Comparison of ENCODE assay signal across 8 cellular contexts in genomic region chr6:35919827-35920751, GRCh38. TPM values are rescaled to one million over a fixed set of nuclear protein-coding genes. Genes with fewer than 3 reads are reported as not detected.
DNase-seq lines count a peak whose midpoint lies in the region; ATAC-seq and TF ChIP-seq lines count a peak whose summit lies in the region.

No MANE protein-coding gene starts in this region.

- H3K4me1 ChIP-seq in BE2C (no peaks in the 10 kb centered on the region), SK-N-SH (ENCODE audit: control insufficient read depth in 1 of 2, insufficient read depth in 2 of 2, low read depth in 1 of 2, low read length in 1 of 2) (peaks cover 7 to 9% of the 10 kb centered on the region in 2 experiments; a peak in 3 of 4 replicates)

- CTCF ChIA-PET in SK-N-SH (lab: Yijun Ruan, JAX): interaction anchor here (1.3 to 1.9 kb wide), 2 partner anchors 25 to 175 kb away, joined by 3 to 9 read pairs; no protein-coding TSS in a partner anchor

- TF ChIP-seq RAD21 in SK-N-SH (IDR thresholded peaks at IDR 0.05; ENCODE audit: low read length): no peak

- peak overlapping the region; percentile 59; the same call in 1 of the 2 replicates for H2AFZ ChIP-seq in SK-N-SH (ENCODE audit: low read depth)

- peak overlapping the region; percentile 79 for H3K4me3 ChIP-seq in BE2C (ENCODE audit: low read depth, low read length)
- H3K4me3 ChIP-seq in SK-N-SH (ENCODE audit: low read depth in 2 of 2, low read length in 1 of 2): peak overlapping the region; percentile 76 to 82
- H3K4me3 ChIP-seq in skeletal muscle cell (ENCODE audit: low read depth, low read length): peak overlapping the region; percentile 81

- H3F3A ChIP-seq in SK-N-SH (replicated peaks; ENCODE audit: insufficient read depth): no peaks in the 10 kb centered on the region

- POLR2A ChIA-PET in SK-N-SH (lab: Yijun Ruan, JAX): no interaction called here

- peak overlapping the region; percentile 60 to 73 for H3K27ac ChIP-seq in SK-N-SH (ENCODE audit: low read depth in 2 of 2, low read length in 1 of 2)

- H3K4me2 ChIP-seq in SK-N-SH: peak overlapping the region; percentile 85

- H3K9ac ChIP-seq in SK-N-SH: peak overlapping the region; percentile 77

- H3K9me2 ChIP-seq in SK-N-SH: no peaks in the 10 kb centered on the region

- peaks cover 7% of the 10 kb centered on the region; the same call in 1 of the 2 replicates for H4K20me1 ChIP-seq in SK-N-SH (ENCODE audit: insufficient read depth)

- H3K36me3 ChIP-seq in BE2C (peaks cover 29% of the 10 kb centered on the region), SK-N-SH (replicated peaks in 1 of 2; ENCODE audit: control insufficient read depth in 1 of 2, insufficient read depth in 2 of 2, low read length in 1 of 2) (peaks cover 0 to 3% of the 10 kb centered on the region in 2 experiments)

- DNase-seq in BE2C (peak; percentile 65), SK-N-SH (peak; percentile 56), amniotic epithelial cell (ENCODE audit: low read depth) (peak; percentile 76), hepatic stellate cell (ENCODE audit: low spot score) (peak; percentile 46), skeletal muscle cell (ENCODE audit: low read depth) (no peak), NCI-H128 (lab: John Stamatoyannopoulos, UW; ENCODE audit: unreplicated experiment) (no peak)

- TF ChIP-seq EP300 in SK-N-SH (IDR thresholded peaks at IDR 0.05; ENCODE audit: borderline replicate concordance in 1 of 2, low read depth in 1 of 2, low read length in 1 of 2): no peak

- peaks cover 58% of the 10 kb centered on the region for H3K79me2 ChIP-seq in SK-N-SH (ENCODE audit: insufficient read depth)

- no peak for TF ChIP-seq CTCF in BE2C (IDR thresholded peaks at IDR 0.05; ENCODE audit: low read depth, low read length)
- no peak for TF ChIP-seq CTCF in SK-N-SH (IDR thresholded peaks at IDR 0.05)

- H3K27me3 ChIP-seq in BE2C (no peaks in the 10 kb centered on the region), SK-N-SH (ENCODE audit: insufficient read depth) (no peaks in the 10 kb centered on the region)

- WGBS in SK-N-SH (ENCODE audit: low lambda C conversion rate): under 1% methylated on average over 28 of the region's 50 CpGs

- H3K9me3 ChIP-seq in BE2C (no peaks in the 10 kb centered on the region), SK-N-SH (no peaks in the 10 kb centered on the region)

- ATAC-seq in GM18909 (IDR thresholded peaks at IDR 0.05; ENCODE audit: poor library complexity, unreplicated experiment): peak; percentile 33
- ATAC-seq in HG03354 (IDR thresholded peaks at IDR 0.05; ENCODE audit: poor library complexity, severe bottlenecking, unreplicated experiment): peak; percentile 37

TF ChIP-seq in SK-N-SH, 30 proteins besides CTCF, POLR2A, EP300 and RAD21:
- TF ChIP-seq ELF1 (IDR thresholded peaks at IDR 0.05): 0 out of 2 replicates have a peak, but pooled peaks have one; percentile 16
- no peak for TF ChIP-seq RCOR1 (IDR thresholded peaks at IDR 0.05; ENCODE audit: low read length)
- TF ChIP-seq, protein P1, sequence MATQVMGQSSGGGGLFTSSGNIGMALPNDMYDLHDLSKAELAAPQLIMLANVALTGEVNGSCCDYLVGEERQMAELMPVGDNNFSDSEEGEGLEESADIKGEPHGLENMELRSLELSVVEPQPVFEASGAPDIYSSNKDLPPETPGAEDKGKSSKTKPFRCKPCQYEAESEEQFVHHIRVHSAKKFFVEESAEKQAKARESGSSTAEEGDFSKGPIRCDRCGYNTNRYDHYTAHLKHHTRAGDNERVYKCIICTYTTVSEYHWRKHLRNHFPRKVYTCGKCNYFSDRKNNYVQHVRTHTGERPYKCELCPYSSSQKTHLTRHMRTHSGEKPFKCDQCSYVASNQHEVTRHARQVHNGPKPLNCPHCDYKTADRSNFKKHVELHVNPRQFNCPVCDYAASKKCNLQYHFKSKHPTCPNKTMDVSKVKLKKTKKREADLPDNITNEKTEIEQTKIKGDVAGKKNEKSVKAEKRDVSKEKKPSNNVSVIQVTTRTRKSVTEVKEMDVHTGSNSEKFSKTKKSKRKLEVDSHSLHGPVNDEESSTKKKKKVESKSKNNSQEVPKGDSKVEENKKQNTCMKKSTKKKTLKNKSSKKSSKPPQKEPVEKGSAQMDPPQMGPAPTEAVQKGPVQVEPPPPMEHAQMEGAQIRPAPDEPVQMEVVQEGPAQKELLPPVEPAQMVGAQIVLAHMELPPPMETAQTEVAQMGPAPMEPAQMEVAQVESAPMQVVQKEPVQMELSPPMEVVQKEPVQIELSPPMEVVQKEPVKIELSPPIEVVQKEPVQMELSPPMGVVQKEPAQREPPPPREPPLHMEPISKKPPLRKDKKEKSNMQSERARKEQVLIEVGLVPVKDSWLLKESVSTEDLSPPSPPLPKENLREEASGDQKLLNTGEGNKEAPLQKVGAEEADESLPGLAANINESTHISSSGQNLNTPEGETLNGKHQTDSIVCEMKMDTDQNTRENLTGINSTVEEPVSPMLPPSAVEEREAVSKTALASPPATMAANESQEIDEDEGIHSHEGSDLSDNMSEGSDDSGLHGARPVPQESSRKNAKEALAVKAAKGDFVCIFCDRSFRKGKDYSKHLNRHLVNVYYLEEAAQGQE (IDR thresholded peaks at IDR 0.05; ENCODE audit: low read depth, low read length): peak; percentile 47; the same call in 1 of the 2 replicates
- TF ChIP-seq MAX (IDR thresholded peaks at IDR 0.05; ENCODE audit: low read depth): 0 out of 2 replicates have a peak, but pooled peaks have one; percentile 23
- peak; percentile 82 for TF ChIP-seq MXI1 (IDR thresholded peaks at IDR 0.05; ENCODE audit: low read depth, low read length)

RNA-seq across cellular contexts. Expression of gene SRPK1, which starts 0.8 kb away (rescaled TPM):
- polyA plus RNA-seq in BE2C (2012; ENCODE audit: insufficient read depth, insufficient read length, low read depth): 38.8 TPM
- polyA plus RNA-seq in SK-N-SH (2012; rRNA removed): 10.6 and 16.4 TPM in 2 replicates
- 15.5 and 15.7 TPM in 2 replicates for polyA plus RNA-seq in SK-N-SH (2012; cell fraction: cytosol; rRNA removed)
- polyA plus RNA-seq in SK-N-SH (2012; cell fraction: nucleus; rRNA removed): 13.4 and 24.5 TPM in 2 replicates

Comparison
In these comparisons a context has a peak if more than half of its experiments do, and no peak if none do; other contexts are left out.
1. DNase-seq: peak in BE2C (single experiment), SK-N-SH (single experiment), amniotic epithelial cell (single experiment) and hepatic stellate cell (single experiment); none in skeletal muscle cell (single experiment) and NCI-H128 (single experiment).
2. Peak in every context shown above with its lines, with median percentiles within 50 percentile points of each other: H3K4me3 ChIP-seq.